18 cellular contexts compared by ENCODE assay signal in genomic region chr7:96526492-96526891, GRCh38.
"Had no signal": no experiment of that assay in that cellular context is flagged by ENCODE, and none has a peak within 500 bp of the region (broad histone marks: within the 10 kb centered on the region; RNA-seq: fewer than 3 reads in every experiment).

No MANE protein-coding gene starts in this region.

- ATAC-seq: activated CD8-positive, alpha-beta T cell treated with anti-CD3 and anti-CD28 coated beads, Interleukin-2, amount 10 ng/mL, durations not matched to agents 7 days and 5 days; naive thymus-derived CD4-positive, alpha-beta T cell; right cardiac atrium; stimulated activated naive B cell treated with anti-CD40 and anti-IgM and Interleukin-4, amounts not matched to agents 10 μg/mL and 1 μg/mL and 100 μg/mL, for 72 hours had no signal

- H3K27ac ChIP-seq: skin epidermis had no signal

- H3K4me3 ChIP-seq: skin epidermis had no signal

- DNase-seq: activated B cell treated with CpG ODN at 0.5 μM for 24 hours; activated CD4-positive, alpha-beta T cell treated with anti-CD3 and anti-CD28 coated beads for 48 hours; activated CD8-positive, alpha-beta memory T cell treated with anti-CD3 and anti-CD28 coated beads, Interleukin-2, amount 50 U/mL, for 4 hours; activated CD8-positive, alpha-beta T cell treated with anti-CD3 and anti-CD28 coated beads, Interleukin-2, amount 10 ng/mL, durations not matched to agents 7 days and 5 days; activated effector memory CD4-positive, alpha-beta T cell treated with anti-CD3 and anti-CD28 coated beads, Interleukin-2, amount 50 U/mL, for 16 hours; activated T-cell treated with anti-CD3 and anti-CD28 coated beads, Interleukin-2, amount 50 U/mL, for 48 hours; amniotic stem cell; foreskin fibroblast; immature natural killer cell; naive thymus-derived CD4-positive, alpha-beta T cell; occipital lobe; right cardiac atrium; stimulated activated CD4-positive, alpha-beta T cell treated with anti-CD3 and anti-CD28 coated beads, Interleukin-15, amount 100 ng/mL, for 24 hours; stimulated activated CD4-positive, alpha-beta T cell treated with anti-CD3 and anti-CD28 coated beads, Interleukin-4, amount 100 ng/mL, for 1 hour; stimulated activated naive B cell treated with anti-CD40 and anti-IgM and Interleukin-4, amounts not matched to agents 10 μg/mL and 1 μg/mL and 100 μg/mL, for 72 hours; T-helper 2 cell; trophoblast cell had no signal
